In the genomic region with DNA sequence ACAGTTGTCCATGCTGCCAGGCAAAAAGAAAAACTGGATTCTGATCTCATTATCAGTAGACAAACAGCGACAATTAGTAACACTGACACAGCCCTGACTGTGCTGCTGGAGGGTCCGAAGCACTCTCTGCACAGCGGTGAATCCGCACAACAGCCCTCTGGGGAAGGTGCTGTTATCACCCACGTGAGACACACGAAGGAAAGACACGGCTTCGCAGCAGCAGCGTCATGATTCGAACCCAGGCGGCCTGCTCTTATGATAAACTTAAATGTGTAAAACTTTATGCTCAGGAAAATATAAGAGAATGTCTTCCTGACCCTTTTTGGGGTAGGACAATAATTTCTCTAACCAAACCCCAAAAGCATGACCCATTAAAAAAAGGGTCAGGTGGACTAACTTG, we compare ENCODE assay signal across 7 cellular contexts. TPM values are rescaled to one million over a fixed set of nuclear protein-coding genes. Genes with fewer than 3 reads are reported as not detected.
DNase-seq lines count a peak whose midpoint lies in the region; ATAC-seq and TF ChIP-seq lines count a peak whose summit lies in the region.
"Not testable (repeated sequence)": the region's sequence is repeated elsewhere in the genome, so short reads cannot be mapped to it uniquely, and the experiment has no call there.

No MANE protein-coding gene starts in this region.

- not testable (repeated sequence) for H2BK120ac ChIP-seq in neuronal stem cell (ENCODE audit: low read depth, low read length)

- H3K27me3 ChIP-seq in CD4-positive, alpha-beta memory T cell (ENCODE audit: insufficient read depth, low read length); neuronal stem cell (ENCODE audit: control insufficient read depth in 3 of 3, insufficient read depth in 3 of 3, low read depth in 1 of 3, low read length in 3 of 3): not testable (repeated sequence)

- intact Hi-C loops in CD4-positive, alpha-beta memory T cell (cut with micrococcal nuclease), result loop anchor here (10.0 kb wide), 1 partner anchor 48 kb away; a partner anchor contains a TSS
- intact Hi-C loops in mucosa of descending colon (cut with DNase I, micrococcal nuclease), result not testable (repeated sequence)

- H2BK15ac ChIP-seq in neuronal stem cell (ENCODE audit: low read length), result not testable (repeated sequence)

- not testable (repeated sequence) for H3K18ac ChIP-seq in neuronal stem cell (ENCODE audit: low read length)

- not testable (repeated sequence) for H3K36me3 ChIP-seq in CD4-positive, alpha-beta memory T cell (ENCODE audit: insufficient read depth, low read length); mucosa of descending colon (ENCODE audit: low read depth)
- H3K36me3 ChIP-seq in neuronal stem cell (replicated peaks in 1 of 2; ENCODE audit: control insufficient read depth in 2 of 2, insufficient read depth in 2 of 2, low read length in 2 of 2), result peaks cover 2 to 13% of the 10 kb centered on the region in 2 donors

- not testable (repeated sequence) for H2BK12ac ChIP-seq in neuronal stem cell (ENCODE audit: low read length)

- peaks cover 1 to 14% (median 9%) of the 10 kb centered on the region in 4 donors for H3K4me1 Mint-ChIP-seq in CD4-positive, alpha-beta memory T cell
- not testable (repeated sequence) for H3K4me1 Mint-ChIP-seq in IgD-negative memory B cell; T-helper 17 cell; activated T-helper 17 cell treated with anti-CD3 and anti-CD28 coated beads, Interleukin-2, amount 50 U/mL, for 72 hours
- peaks cover 14% of the 10 kb centered on the region for H3K4me1 Mint-ChIP-seq in brain

- H3K4me3 ChIP-seq in CD4-positive, alpha-beta memory T cell (ENCODE audit: low read length in 2 of 2); mucosa of descending colon; neuronal stem cell (ENCODE audit: low read length in 2 of 2): not testable (repeated sequence)

- not testable (repeated sequence) for H3K36me3 Mint-ChIP-seq in CD4-positive, alpha-beta memory T cell; IgD-negative memory B cell; T-helper 17 cell (ENCODE audit: low read depth)
- H3K36me3 Mint-ChIP-seq in activated T-helper 17 cell treated with anti-CD3 and anti-CD28 coated beads, Interleukin-2, amount 50 U/mL, for 72 hours (ENCODE audit: low read depth), result peaks cover 15% of the 10 kb centered on the region
- H3K36me3 Mint-ChIP-seq in brain, result peaks cover 22% of the 10 kb centered on the region

- no CpG with 5 or more reads among the region's 11 CpGs for WGBS in neuronal stem cell (ENCODE audit: extremely low coverage in 2 of 2, insufficient read length in 2 of 2, insufficient replicate concordance in 1 of 2), 2 donors

- not testable (repeated sequence) for H3K9me3 ChIP-seq in CD4-positive, alpha-beta memory T cell (ENCODE audit: control insufficient read depth in 1 of 2, low read length in 2 of 2); T-helper 17 cell (ENCODE audit: control insufficient read depth, low read length, poor library complexity, severe bottlenecking); mucosa of descending colon; neuronal stem cell (replicated peaks in 1 of 2; ENCODE audit: control insufficient read depth in 2 of 2, insufficient read depth in 1 of 2, low read depth in 1 of 2, low read length in 2 of 2)

- H3K14ac ChIP-seq in neuronal stem cell (ENCODE audit: low read length), result not testable (repeated sequence)

- H3K4me1 ChIP-seq in CD4-positive, alpha-beta memory T cell (ENCODE audit: insufficient read depth, low read length); mucosa of descending colon (ENCODE audit: low read depth); neuronal stem cell (ENCODE audit: control insufficient read depth in 2 of 2, insufficient read depth in 1 of 2, low read depth in 1 of 2, low read length in 2 of 2): not testable (repeated sequence)

- H2AFZ ChIP-seq in neuronal stem cell (ENCODE audit: low read length), result not testable (repeated sequence)

- H2BK5ac ChIP-seq in neuronal stem cell (ENCODE audit: low read length), result not testable (repeated sequence)

- not testable (repeated sequence) for TF ChIP-seq CTCF in brain (conservative IDR thresholded peaks at IDR 0.05); mucosa of descending colon (IDR thresholded peaks at IDR 0.05)

- peak overlapping the region in 5 of 8 donors; percentile 23 to 77 (median 51) for H3K4me3 Mint-ChIP-seq in CD4-positive, alpha-beta memory T cell
- H3K4me3 Mint-ChIP-seq in IgD-negative memory B cell (peak overlapping the region; percentile 16 to 89 (median 66)), brain (peak overlapping the region; percentile 58 to 74 (median 62))
- H3K4me3 Mint-ChIP-seq in T-helper 17 cell, result not testable (repeated sequence)
- peak overlapping the region; percentile 34 for H3K4me3 Mint-ChIP-seq in activated T-helper 17 cell treated with anti-CD3 and anti-CD28 coated beads, Interleukin-2, amount 50 U/mL, for 72 hours

- not testable (repeated sequence) for H4K8ac ChIP-seq in neuronal stem cell (ENCODE audit: low read depth, low read length)

- H4K91ac ChIP-seq in neuronal stem cell (ENCODE audit: low read depth, low read length, poor library complexity), result not testable (repeated sequence)

- CTCF ChIA-PET in CD4-positive, alpha-beta memory T cell (lab: Charles Lee; ENCODE audit: partially characterized antibody), result not testable (repeated sequence)

- POLR2A ChIA-PET in CD4-positive, alpha-beta memory T cell (lab: Charles Lee; ENCODE audit: partially characterized antibody), result interaction anchor here (0.6 to 0.9 kb wide), 2 partner anchors 16 to 167 kb away, joined by 4 read pairs; no protein-coding TSS in a partner anchor

- not testable (repeated sequence) for H3K4ac ChIP-seq in neuronal stem cell (ENCODE audit: low read length)

- peak overlapping the region; percentile 21 for H3K9ac ChIP-seq in neuronal stem cell (ENCODE audit: low read depth, low read length, poor library complexity)

- H3K23ac ChIP-seq in neuronal stem cell (ENCODE audit: low read depth, low read length, poor library complexity), result not testable (repeated sequence)

- H2AK5ac ChIP-seq in neuronal stem cell (ENCODE audit: low read depth, low read length), result not testable (repeated sequence)

- H3K27ac Mint-ChIP-seq in CD4-positive, alpha-beta memory T cell, result peak overlapping the region in 6 of 7 donors; percentile 41 to 83 (median 68)
- peak overlapping the region in 1 of 3 donors; percentile 95 for H3K27ac Mint-ChIP-seq in IgD-negative memory B cell
- peak overlapping the region; percentile 60 for H3K27ac Mint-ChIP-seq in T-helper 17 cell
- not testable (repeated sequence) for H3K27ac Mint-ChIP-seq in activated T-helper 17 cell treated with anti-CD3 and anti-CD28 coated beads, Interleukin-2, amount 50 U/mL, for 72 hours; brain

- not testable (repeated sequence) for H3K27ac ChIP-seq in CD4-positive, alpha-beta memory T cell (ENCODE audit: low read depth, low read length); neuronal stem cell (replicated peaks; ENCODE audit: low read length)

- DNase-seq in CD4-positive, alpha-beta memory T cell; T-helper 17 cell; neuronal stem cell (ENCODE audit: low spot score): not testable (repeated sequence)
- peak in 2 of 3 donors; percentile 23 to 27 for DNase-seq in mucosa of descending colon

- not testable (repeated sequence) for H3K9me3 Mint-ChIP-seq in CD4-positive, alpha-beta memory T cell; IgD-negative memory B cell; activated T-helper 17 cell treated with anti-CD3 and anti-CD28 coated beads, Interleukin-2, amount 50 U/mL, for 72 hours; brain

- not testable (repeated sequence) for H3K79me1 ChIP-seq in neuronal stem cell (ENCODE audit: low read depth, low read length)

- H3K4me2 ChIP-seq in neuronal stem cell (ENCODE audit: insufficient read depth, low read length, poor library complexity, severe bottlenecking), result not testable (repeated sequence)

- not testable (repeated sequence) for H3K27me3 Mint-ChIP-seq in CD4-positive, alpha-beta memory T cell; IgD-negative memory B cell; T-helper 17 cell; activated T-helper 17 cell treated with anti-CD3 and anti-CD28 coated beads, Interleukin-2, amount 50 U/mL, for 72 hours; brain

- not testable (repeated sequence) for ATAC-seq in T-helper 17 cell; activated T-helper 17 cell treated with anti-CD3 and anti-CD28 coated beads, Interleukin-2, amount 50 U/mL, for 72 hours (replicated peaks); mucosa of descending colon

RNA-seq across cellular contexts. Expression of a gene that starts 18.4 kb away (rescaled TPM):
- total RNA-seq in CD4-positive, alpha-beta memory T cell, result 100 to 1,000 TPM; 148 to 162 TPM
- 10 to 100 TPM in 1 of 2 donors, 1 to 10 TPM in 1; 7.2 to 24.0 TPM for polyA plus RNA-seq in CD4-positive, alpha-beta memory T cell
- polyA plus RNA-seq in IgD-negative memory B cell (20.7 TPM), brain (ENCODE audit: insufficient read depth, low read depth, low replicate concordance) (15.5 TPM)
- total RNA-seq in T-helper 17 cell (100 to 1,000 TPM; 218 to 232 TPM), mucosa of descending colon (10 to 100 TPM; 67.1 to 91.0 (median 83.5) TPM)
- 10 to 100 TPM; 51.8 to 65.6 TPM for total RNA-seq in activated T-helper 17 cell treated with anti-CD3 and anti-CD28 coated beads, Interleukin-2, amount 50 U/mL, for 72 hours
- polyA plus RNA-seq in neuronal stem cell (2013, experiment 1 of 2), result 23.9 TPM
- polyA plus RNA-seq in neuronal stem cell (2013, experiment 2 of 2), result 23.6 TPM

RNA-seq across cellular contexts. Expression of a gene that starts 35.7 kb away (rescaled TPM):
- total RNA-seq in CD4-positive, alpha-beta memory T cell, result 10 to 100 TPM; 48.9 to 56.0 TPM
- polyA plus RNA-seq in CD4-positive, alpha-beta memory T cell, result 10 to 100 TPM; 21.0 to 28.1 TPM
- polyA plus RNA-seq in IgD-negative memory B cell (55.6 TPM), brain (ENCODE audit: insufficient read depth, low read depth, low replicate concordance) (27.7 TPM)
- total RNA-seq in T-helper 17 cell (10 to 100 TPM; 54.8 to 61.5 TPM), mucosa of descending colon (100 to 1,000 TPM; 116 to 160 (median 129) TPM)
- total RNA-seq in activated T-helper 17 cell treated with anti-CD3 and anti-CD28 coated beads, Interleukin-2, amount 50 U/mL, for 72 hours, result 10 to 100 TPM; 39.0 to 90.2 TPM
- polyA plus RNA-seq in neuronal stem cell (2013, experiment 1 of 2), result 45.5 TPM
- polyA plus RNA-seq in neuronal stem cell (2013, experiment 2 of 2), result 43.7 TPM

RNA-seq across cellular contexts. Expression of a gene that starts 49.9 kb away (rescaled TPM):
- 100 to 1,000 TPM; 123 to 130 TPM for total RNA-seq in CD4-positive, alpha-beta memory T cell
- 10 to 100 TPM; 29.4 to 48.7 TPM for polyA plus RNA-seq in CD4-positive, alpha-beta memory T cell
- 41.0 TPM for polyA plus RNA-seq in IgD-negative memory B cell
- 10 to 100 TPM; 67.5 to 87.3 TPM for total RNA-seq in T-helper 17 cell
- 10 to 100 TPM; 31.4 to 38.5 TPM for total RNA-seq in activated T-helper 17 cell treated with anti-CD3 and anti-CD28 coated beads, Interleukin-2, amount 50 U/mL, for 72 hours
- polyA plus RNA-seq in brain (ENCODE audit: insufficient read depth, low read depth, low replicate concordance), result 30.7 TPM
- 10 to 100 TPM; 32.4 to 75.2 (median 73.8) TPM for total RNA-seq in mucosa of descending colon
- polyA plus RNA-seq in neuronal stem cell (2013, experiment 1 of 2), result 35.7 TPM
- 36.2 TPM for polyA plus RNA-seq in neuronal stem cell (2013, experiment 2 of 2)
